In genomic region chr4:6794189-6794588, GRCh38 we compare ENCODE assay signal across 23 cellular contexts. TPM values are rescaled to one million over a fixed set of nuclear protein-coding genes. Genes with fewer than 3 reads are reported as not detected.
DNase-seq lines count a peak whose midpoint lies in the region; ATAC-seq and TF ChIP-seq lines count a peak whose summit lies in the region.
"Had no signal": no experiment of that assay in that cellular context is flagged by ENCODE, and none has a peak within 500 bp of the region (broad histone marks: within the 10 kb centered on the region; RNA-seq: fewer than 3 reads in every experiment).

No MANE protein-coding gene starts in this region.

- DNase-seq in activated CD4-positive, alpha-beta memory T cell treated with anti-CD3 and anti-CD28 coated beads, Interleukin-2, amount 10 ng/mL, durations not matched to agents 7 days and 5 days, result no peak
- DNase-seq in activated CD4-positive, alpha-beta memory T cell treated with anti-CD3 and anti-CD28 coated beads for 36 hours, result no peak
- no peak for DNase-seq in CD8-positive, alpha-beta memory T cell
- DNase-seq in natural killer cell, result no peak
- no peak for DNase-seq in SW 1271 (lab: John Stamatoyannopoulos, UW)
- DNase-seq in NCI-H446 (lab: John Stamatoyannopoulos, UW), result no peak
- DNase-seq: activated naive CD4-positive, alpha-beta T cell; amniotic stem cell; brain microvascular endothelial cell; DMS153; H9; NCI-H1105; NCI-H2029; NCI-H526; SHP77; stimulated activated CD4-positive, alpha-beta T cell treated with anti-CD3 and anti-CD28 coated beads, Interleukin-12 subunit alpha, Interleukin-12 subunit beta, amount 100 ng/mL, for 4 hours; stimulated activated CD4-positive, alpha-beta T cell treated with anti-CD3 and anti-CD28 coated beads, Interleukin-4, amount 100 ng/mL, for 24 hours; testis had no signal

- ATAC-seq in activated T-helper 17 cell treated with anti-CD3 and anti-CD28 coated beads, Interleukin-2, amount 50 U/mL, for 72 hours (replicated peaks), result no peak
- peak; percentile 71 to 82 (median 80) for ATAC-seq in natural killer cell
- ATAC-seq in GM19463 (IDR thresholded peaks at IDR 0.05; ENCODE audit: unreplicated experiment), result no peak
- ATAC-seq: sciatic nerve; stimulated activated memory B cell treated with anti-CD40 and anti-IgM and Interleukin-4, amounts not matched to agents 10 μg/mL and 1 μg/mL and 100 μg/mL, for 72 hours had no signal

- peaks cover 41% of the 10 kb centered on the region for H3K36me3 Mint-ChIP-seq in activated CD4-positive, alpha-beta memory T cell treated with anti-CD3 and anti-CD28 coated beads, Interleukin-2, amount 10 ng/mL, durations not matched to agents 7 days and 5 days (ENCODE audit: low read depth)
- H3K36me3 Mint-ChIP-seq in activated CD4-positive, alpha-beta memory T cell treated with anti-CD3 and anti-CD28 coated beads for 36 hours, result peaks cover 24% of the 10 kb centered on the region
- H3K36me3 Mint-ChIP-seq in CD8-positive, alpha-beta memory T cell, result peaks cover 11 to 55% (median 23%) of the 10 kb centered on the region in 3 donors
- H3K36me3 Mint-ChIP-seq in activated T-helper 17 cell treated with anti-CD3 and anti-CD28 coated beads, Interleukin-2, amount 50 U/mL, for 72 hours (ENCODE audit: low read depth), result peaks cover 34% of the 10 kb centered on the region
- peaks cover 8% of the 10 kb centered on the region for H3K36me3 Mint-ChIP-seq in natural killer cell

- no peak for TF ChIP-seq CTCF in natural killer cell (IDR thresholded peaks at IDR 0.05)

- H3K27me3 ChIP-seq in CD8-positive, alpha-beta memory T cell (ENCODE audit: insufficient read depth, low read length, poor library complexity, severe bottlenecking), result no peaks in the 10 kb centered on the region
- H3K27me3 ChIP-seq: brain microvascular endothelial cell, testis had no signal

- CTCF ChIA-PET in activated CD4-positive, alpha-beta memory T cell treated with anti-CD3 and anti-CD28 coated beads, Interleukin-2, amount 10 ng/mL, durations not matched to agents 7 days and 5 days (lab: Charles Lee), result interaction anchor here (1.3 kb wide), 1 partner anchor 80 kb away, joined by 3 read pairs; no protein-coding TSS in a partner anchor
- CTCF ChIA-PET in activated CD4-positive, alpha-beta memory T cell treated with anti-CD3 and anti-CD28 coated beads for 36 hours (lab: Charles Lee), result interaction anchor here (0.7 to 2.0 kb wide), 3 partner anchors 11 to 79 kb away, joined by 3 to 4 read pairs (median 3); no protein-coding TSS in a partner anchor
- CTCF ChIA-PET in CD8-positive, alpha-beta memory T cell (lab: Charles Lee), result no interaction called here

- no peaks in the 10 kb centered on the region for H3K27me3 Mint-ChIP-seq in activated CD4-positive, alpha-beta memory T cell treated with anti-CD3 and anti-CD28 coated beads, Interleukin-2, amount 10 ng/mL, durations not matched to agents 7 days and 5 days
- no peaks in the 10 kb centered on the region for H3K27me3 Mint-ChIP-seq in activated CD4-positive, alpha-beta memory T cell treated with anti-CD3 and anti-CD28 coated beads for 36 hours
- H3K27me3 Mint-ChIP-seq in CD8-positive, alpha-beta memory T cell, result peaks cover 0 to 2% of the 10 kb centered on the region in 2 donors
- no peaks in the 10 kb centered on the region for H3K27me3 Mint-ChIP-seq in activated T-helper 17 cell treated with anti-CD3 and anti-CD28 coated beads, Interleukin-2, amount 50 U/mL, for 72 hours
- no peaks in the 10 kb centered on the region for H3K27me3 Mint-ChIP-seq in natural killer cell (ENCODE audit: low read depth in 2 of 2)
- H3K27me3 Mint-ChIP-seq: stimulated activated memory B cell treated with anti-CD40 and anti-IgM and Interleukin-4, amounts not matched to agents 10 μg/mL and 1 μg/mL and 100 μg/mL, for 72 hours had no signal

- peaks cover 15% of the 10 kb centered on the region for H3K4me1 ChIP-seq in CD8-positive, alpha-beta memory T cell (ENCODE audit: insufficient read depth, low read length)
- H3K4me1 ChIP-seq: testis had no signal

- peaks cover 3% of the 10 kb centered on the region for H3K9me3 Mint-ChIP-seq in activated CD4-positive, alpha-beta memory T cell treated with anti-CD3 and anti-CD28 coated beads, Interleukin-2, amount 10 ng/mL, durations not matched to agents 7 days and 5 days
- H3K9me3 Mint-ChIP-seq in activated CD4-positive, alpha-beta memory T cell treated with anti-CD3 and anti-CD28 coated beads for 36 hours, result peaks cover 9% of the 10 kb centered on the region
- no peaks in the 10 kb centered on the region for H3K9me3 Mint-ChIP-seq in CD8-positive, alpha-beta memory T cell
- H3K9me3 Mint-ChIP-seq in activated T-helper 17 cell treated with anti-CD3 and anti-CD28 coated beads, Interleukin-2, amount 50 U/mL, for 72 hours, result peaks cover 7% of the 10 kb centered on the region
- no peaks in the 10 kb centered on the region for H3K9me3 Mint-ChIP-seq in natural killer cell
- H3K9me3 Mint-ChIP-seq: stimulated activated memory B cell treated with anti-CD40 and anti-IgM and Interleukin-4, amounts not matched to agents 10 μg/mL and 1 μg/mL and 100 μg/mL, for 72 hours had no signal

- H3K4me1 Mint-ChIP-seq in activated CD4-positive, alpha-beta memory T cell treated with anti-CD3 and anti-CD28 coated beads, Interleukin-2, amount 10 ng/mL, durations not matched to agents 7 days and 5 days, result peaks cover 55% of the 10 kb centered on the region
- H3K4me1 Mint-ChIP-seq in activated CD4-positive, alpha-beta memory T cell treated with anti-CD3 and anti-CD28 coated beads for 36 hours (ENCODE audit: low read depth), result peaks cover 48% of the 10 kb centered on the region
- H3K4me1 Mint-ChIP-seq in CD8-positive, alpha-beta memory T cell, result peaks cover 63 to 84% (median 74%) of the 10 kb centered on the region in 3 donors
- H3K4me1 Mint-ChIP-seq in activated T-helper 17 cell treated with anti-CD3 and anti-CD28 coated beads, Interleukin-2, amount 50 U/mL, for 72 hours, result peaks cover 32% of the 10 kb centered on the region
- peaks cover 62 to 63% of the 10 kb centered on the region in 2 donors for H3K4me1 Mint-ChIP-seq in natural killer cell
- H3K4me1 Mint-ChIP-seq: H9 had no signal

- no peak overlapping the region for H3K27ac ChIP-seq in CD8-positive, alpha-beta memory T cell (ENCODE audit: low read depth, low read length)
- H3K27ac ChIP-seq: brain microvascular endothelial cell, epithelial cell of prostate, testis had no signal

- H3K9me3 ChIP-seq in CD8-positive, alpha-beta memory T cell (ENCODE audit: low read length), result no peaks in the 10 kb centered on the region
- H3K9me3 ChIP-seq: testis had no signal

- no peak overlapping the region for H3K4me3 ChIP-seq in CD8-positive, alpha-beta memory T cell (ENCODE audit: low read length)
- H3K4me3 ChIP-seq: testis had no signal

- intact Hi-C loops in activated CD4-positive, alpha-beta memory T cell treated with anti-CD3 and anti-CD28 coated beads for 36 hours (cut with micrococcal nuclease), result no loop called here
- intact Hi-C loops in natural killer cell (cut with micrococcal nuclease), result no loop called here

- POLR2A ChIA-PET in activated CD4-positive, alpha-beta memory T cell treated with anti-CD3 and anti-CD28 coated beads, Interleukin-2, amount 10 ng/mL, durations not matched to agents 7 days and 5 days (lab: Charles Lee), result interaction anchor here (1.0 to 2.0 kb wide), 3 partner anchors 10 to 119 kb away, joined by 3 to 8 read pairs (median 4); no protein-coding TSS in a partner anchor
- POLR2A ChIA-PET in activated CD4-positive, alpha-beta memory T cell treated with anti-CD3 and anti-CD28 coated beads for 36 hours (lab: Charles Lee), result interaction anchor here (1.1 kb wide), 1 partner anchor 10 kb away, joined by 4 read pairs; no protein-coding TSS in a partner anchor
- POLR2A ChIA-PET in CD8-positive, alpha-beta memory T cell (lab: Charles Lee), result no interaction called here

- H3K36me3 ChIP-seq in CD8-positive, alpha-beta memory T cell (ENCODE audit: insufficient read depth, low read length), result no peaks in the 10 kb centered on the region
- H3K36me3 ChIP-seq: brain microvascular endothelial cell had no signal

- no peak overlapping the region for H3K4me3 Mint-ChIP-seq in activated CD4-positive, alpha-beta memory T cell treated with anti-CD3 and anti-CD28 coated beads, Interleukin-2, amount 10 ng/mL, durations not matched to agents 7 days and 5 days
- H3K4me3 Mint-ChIP-seq in activated CD4-positive, alpha-beta memory T cell treated with anti-CD3 and anti-CD28 coated beads for 36 hours, result no peak overlapping the region
- H3K4me3 Mint-ChIP-seq in CD8-positive, alpha-beta memory T cell, result peak overlapping the region in 1 of 7 donors; percentile 19
- H3K4me3 Mint-ChIP-seq in activated T-helper 17 cell treated with anti-CD3 and anti-CD28 coated beads, Interleukin-2, amount 50 U/mL, for 72 hours, result no peak overlapping the region
- peak overlapping the region; percentile 69 for H3K4me3 Mint-ChIP-seq in natural killer cell
- H3K4me3 Mint-ChIP-seq: H9; stimulated activated memory B cell treated with anti-CD40 and anti-IgM and Interleukin-4, amounts not matched to agents 10 μg/mL and 1 μg/mL and 100 μg/mL, for 72 hours had no signal

- peak overlapping the region; percentile 31 for H3K27ac Mint-ChIP-seq in activated CD4-positive, alpha-beta memory T cell treated with anti-CD3 and anti-CD28 coated beads, Interleukin-2, amount 10 ng/mL, durations not matched to agents 7 days and 5 days
- H3K27ac Mint-ChIP-seq in activated CD4-positive, alpha-beta memory T cell treated with anti-CD3 and anti-CD28 coated beads for 36 hours, result no peak overlapping the region
- H3K27ac Mint-ChIP-seq in CD8-positive, alpha-beta memory T cell, result peak overlapping the region in 5 of 8 donors; percentile 19 to 78 (median 45)
- peak overlapping the region; percentile 2 for H3K27ac Mint-ChIP-seq in activated T-helper 17 cell treated with anti-CD3 and anti-CD28 coated beads, Interleukin-2, amount 50 U/mL, for 72 hours
- peak overlapping the region; percentile 39 to 73 for H3K27ac Mint-ChIP-seq in natural killer cell
- H3K27ac Mint-ChIP-seq: H9; stimulated activated memory B cell treated with anti-CD40 and anti-IgM and Interleukin-4, amounts not matched to agents 10 μg/mL and 1 μg/mL and 100 μg/mL, for 72 hours had no signal

RNA-seq across cellular contexts. Expression of gene KIAA0232, which starts 11.7 kb away (rescaled TPM):
- 10 to 100 TPM; 23.2 to 24.1 TPM for total RNA-seq in activated CD4-positive, alpha-beta memory T cell treated with anti-CD3 and anti-CD28 coated beads, Interleukin-2, amount 10 ng/mL, durations not matched to agents 7 days and 5 days
- total RNA-seq in activated CD4-positive, alpha-beta memory T cell treated with anti-CD3 and anti-CD28 coated beads for 36 hours, result 10 to 100 TPM; 16.1 to 16.5 TPM
- 10 to 100 TPM; 16.0 to 16.4 TPM for total RNA-seq in CD8-positive, alpha-beta memory T cell
- polyA plus RNA-seq in CD8-positive, alpha-beta memory T cell, result 13.6 TPM
- total RNA-seq in activated T-helper 17 cell treated with anti-CD3 and anti-CD28 coated beads, Interleukin-2, amount 50 U/mL, for 72 hours, result 10 to 100 TPM in 1 of 2 donors, 1 to 10 TPM in 1; 9.4 to 10.5 TPM
- 10 to 100 TPM; 24.7 to 30.3 (median 28.6) TPM for total RNA-seq in natural killer cell

Comparison
In these comparisons a context has a peak if more than half of its experiments do, and no peak if none do; other contexts are left out.
1. ATAC-seq: peak in natural killer cell (3 of 3); none in activated T-helper 17 cell treated with anti-CD3 and anti-CD28 coated beads, Interleukin-2, amount 50 U/mL, for 72 hours (single experiment) and GM19463 (single experiment).